ENCODE assay signal across 1 cellular context in genomic region chr1:201170533-201171062, GRCh38.
A peak's percentile ranks its signal among the peaks of the same experiment; 100 is the strongest.
TF ChIP-seq lines count a peak whose summit lies in the region.

No MANE protein-coding gene starts in this region.

TF ChIP-seq in K562, 482 proteins besides CTCF, POLR2A, EP300 and RAD21 (continued from another document and continues in another):
- TF ChIP-seq ETS1 (conservative IDR thresholded peaks at IDR 0.05; ENCODE audit: control insufficient read depth, low read depth, low read length) = 0 out of 2 replicates have a peak, but pooled peaks have one; percentile 42
- peak; percentile 78 for TF ChIP-seq TFAP4 (CRISPR knock-in tag; IDR thresholded peaks at IDR 0.05; ENCODE audit: borderline replicate concordance)
- TF ChIP-seq USF2 (CRISPR knock-in tag; IDR thresholded peaks at IDR 0.05) = no peak
- peak; percentile 37 for TF ChIP-seq NEUROD1 (IDR thresholded peaks at IDR 0.05; ENCODE audit: borderline replicate concordance, low read depth, low read length, partially characterized antibody)
- TF ChIP-seq TGIF2 (CRISPR knock-in tag; IDR thresholded peaks at IDR 0.05) = no peak
- peak; percentile 54 for TF ChIP-seq TBP (optimal IDR thresholded peaks at IDR 0.05; ENCODE audit: low read depth, low read length)
- TF ChIP-seq ATF4 (CRISPR knock-in tag; IDR thresholded peaks at IDR 0.05) = peak; percentile 96
- TF ChIP-seq TFAM (CRISPR knock-in tag; conservative IDR thresholded peaks at IDR 0.05) = no peak
- no peak; the same call in 1 of the 2 replicates for TF ChIP-seq MTA1 (IDR thresholded peaks at IDR 0.05; ENCODE audit: borderline replicate concordance)
- peak; percentile 86 for TF ChIP-seq IRF9 (tag; IDR thresholded peaks at IDR 0.05)
- TF ChIP-seq ZNF408 (CRISPR knock-in tag; IDR thresholded peaks at IDR 0.05; ENCODE audit: low read depth) = no peak
- peak; percentile 31; the same call in 1 of the 2 replicates for TF ChIP-seq ETV1 (tag; conservative IDR thresholded peaks at IDR 0.05; ENCODE audit: low read depth)
- TF ChIP-seq HMBOX1 (IDR thresholded peaks at IDR 0.05) = peak; percentile 77
- no peak for TF ChIP-seq ZKSCAN1 (IDR thresholded peaks at IDR 0.05; ENCODE audit: low read depth, low read length)
- TF ChIP-seq PHF8 (IDR thresholded peaks at IDR 0.05; ENCODE audit: borderline replicate concordance, low read length) = peak; percentile 67; the same call in 1 of the 2 replicates
- TF ChIP-seq FOXJ3 (CRISPR knock-in tag; IDR thresholded peaks at IDR 0.05) = no peak
- 0 out of 2 replicates have a peak, but pooled peaks have one; percentile 59 for TF ChIP-seq HBP1 (CRISPR knock-in tag; IDR thresholded peaks at IDR 0.05)
- TF ChIP-seq HDAC3 (IDR thresholded peaks at IDR 0.05; ENCODE audit: borderline replicate concordance, partially characterized antibody) = peak; percentile 80
- TF ChIP-seq ZMIZ1 (IDR thresholded peaks at IDR 0.05; ENCODE audit: low read depth in 2 of 2, low read length in 2 of 2) = no peak
- TF ChIP-seq ZBTB9 (CRISPR knock-in tag; IDR thresholded peaks at IDR 0.05) = 0 out of 2 replicates have a peak, but pooled peaks have one; percentile 62
- TF ChIP-seq ZNF780A (CRISPR knock-in tag; IDR thresholded peaks at IDR 0.05) = no peak
- TF ChIP-seq PRDM10 (IDR thresholded peaks at IDR 0.05; ENCODE audit: partially characterized antibody) = peak; percentile 87
- TF ChIP-seq ADNP (tag; IDR thresholded peaks at IDR 0.05) = no peak
- peak; percentile 95 for TF ChIP-seq ATF3 (IDR thresholded peaks at IDR 0.05)
- no peak for TF ChIP-seq ATF3 (CRISPR knock-in tag; conservative IDR thresholded peaks at IDR 0.05)
- TF ChIP-seq UBTF (IDR thresholded peaks at IDR 0.05; ENCODE audit: borderline replicate concordance in 1 of 2, low read depth in 2 of 2, low read length in 2 of 2) = peak in 1 of 2 experiments; percentile 32; a peak in 1 of 4 replicates
- TF ChIP-seq ZNF24 (IDR thresholded peaks at IDR 0.05) = peak; percentile 63; the same call in 1 of the 2 replicates
- 0 out of 2 replicates have a peak, but pooled peaks have one; percentile 14 for TF ChIP-seq NFATC3 (IDR thresholded peaks at IDR 0.05)
- peak in 1 of 2 experiments; percentile 87; a peak in 2 of 4 replicates for TF ChIP-seq SRF (CRISPR knock-in tag; IDR thresholded peaks at IDR 0.05)
